In the genomic region with DNA sequence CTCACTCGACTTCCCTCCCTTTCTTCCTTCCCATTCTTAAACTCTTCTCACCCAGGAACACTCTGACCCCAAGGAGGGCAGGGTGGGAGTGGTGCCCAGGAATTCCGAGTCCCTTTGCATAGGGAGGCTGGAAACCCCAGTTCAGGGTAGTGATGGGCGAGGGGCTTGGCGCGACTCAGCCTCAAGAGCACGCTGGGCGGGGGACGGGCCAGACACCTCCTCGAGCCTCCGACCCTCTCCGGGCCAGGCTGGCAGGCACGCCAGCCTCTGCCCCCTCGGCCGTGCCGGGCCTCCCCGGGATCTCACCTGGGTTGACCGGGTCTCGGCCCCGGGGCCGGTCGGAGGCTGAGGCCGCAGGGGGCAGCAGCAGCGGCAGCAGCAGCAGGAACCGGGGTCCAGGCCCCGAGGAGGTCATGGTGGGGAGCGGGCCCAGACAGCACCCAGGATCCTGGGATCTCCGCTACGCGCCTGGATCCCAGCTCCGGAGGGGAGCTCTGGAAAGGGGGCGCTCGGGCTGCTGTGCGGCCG, we compare ENCODE assay signal across 1 cellular context.
A peak's percentile ranks its signal among the peaks of the same experiment; 100 is the strongest.
TF ChIP-seq lines count a peak whose summit lies in the region.

No MANE protein-coding gene starts in this region.

TF ChIP-seq in HCT116, 20 proteins besides CTCF, POLR2A, EP300 and RAD21 (continued from another document):
- TF ChIP-seq ZFX (IDR thresholded peaks at IDR 0.05) = peak; percentile 75; the same call in 1 of the 2 replicates
- TF ChIP-seq TCF7L2 (IDR thresholded peaks at IDR 0.05; ENCODE audit: borderline replicate concordance, extremely low read depth, insufficient read depth, insufficient read length) = no peak
- TF ChIP-seq ZNF274 (IDR thresholded peaks at IDR 0.05; ENCODE audit: low read depth, low read length) = no peak
